Comparison of ENCODE assay signal across 23 cellular contexts in the genomic region with DNA sequence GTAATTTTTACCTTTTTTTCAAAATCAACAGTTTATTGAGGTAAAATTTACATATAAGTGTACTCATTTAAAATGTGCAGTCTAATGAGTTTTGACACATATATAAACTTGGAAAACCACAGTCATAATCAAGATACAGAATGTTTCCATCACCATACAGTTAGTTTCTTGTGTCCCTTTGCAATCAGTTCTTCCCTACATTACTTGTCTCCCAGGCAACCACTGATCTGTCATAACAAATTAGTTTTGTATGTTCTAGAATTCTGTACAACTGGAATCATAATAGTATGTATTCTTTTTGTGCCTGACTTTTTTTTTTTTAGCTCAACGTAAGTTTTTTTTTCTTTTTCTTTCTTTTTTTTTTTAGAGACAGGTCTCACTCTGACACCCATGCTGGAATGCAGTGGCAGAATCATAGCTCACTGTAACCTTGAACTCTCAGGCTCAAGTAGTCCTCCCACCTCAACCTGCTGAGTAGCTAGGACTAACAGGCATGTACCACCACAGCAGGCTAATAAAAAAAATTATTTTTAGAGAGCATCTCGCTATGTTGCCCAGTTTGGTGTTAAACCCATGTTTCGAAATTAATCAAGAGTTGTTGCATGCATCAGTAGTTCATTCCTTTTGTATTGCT. TPM values are rescaled to one million over a fixed set of nuclear protein-coding genes. Genes with fewer than 3 reads are reported as not detected.
DNase-seq lines count a peak whose midpoint lies in the region; ATAC-seq and TF ChIP-seq lines count a peak whose summit lies in the region.
"Had no signal": no experiment of that assay in that cellular context is flagged by ENCODE, and none has a peak within 500 bp of the region (broad histone marks: within the 10 kb centered on the region; RNA-seq: fewer than 3 reads in every experiment).

No MANE protein-coding gene starts in this region.

- H3K27ac Mint-ChIP-seq in activated CD4-positive, alpha-beta T cell treated with anti-CD3 and anti-CD28 coated beads, Interleukin-2, amount 10 ng/mL, durations not matched to agents 24 days and 14 days = peak overlapping the region; percentile 13
- peak overlapping the region; percentile 55 for H3K27ac Mint-ChIP-seq in T-helper 17 cell
- H3K27ac Mint-ChIP-seq in stimulated activated naive CD8-positive, alpha-beta T cell treated with anti-CD3 and anti-CD28 coated beads, Interleukin-15, Interleukin-2, amounts not matched to agents 100 ng/mL and 50 ng/mL, for 24 hours = no peak overlapping the region

- no peak for TF ChIP-seq POLR2A in esophagus muscularis mucosa (IDR thresholded peaks at IDR 0.05; ENCODE audit: low read depth)

- H3K9me3 ChIP-seq in T-helper 17 cell (ENCODE audit: control insufficient read depth, low read length, poor library complexity, severe bottlenecking) (no peaks in the 10 kb centered on the region), esophagus muscularis mucosa (no peaks in the 10 kb centered on the region)
- H3K9me3 ChIP-seq: upper lobe of right lung had no signal

- H3K27ac ChIP-seq in esophagus muscularis mucosa (replicated peaks in 1 of 4) = no peak overlapping the region
- H3K27ac ChIP-seq: cardiac muscle cell, upper lobe of right lung, WERI-Rb-1 had no signal

- 73% methylated on average over 3 of the region's 3 CpGs for WGBS in esophagus muscularis mucosa

- ATAC-seq in T-helper 17 cell (no peak), GM19397 (IDR thresholded peaks at IDR 0.05; ENCODE audit: unreplicated experiment) (no peak)
- ATAC-seq: naive thymus-derived CD8-positive, alpha-beta T cell; upper lobe of right lung had no signal

- no peak for TF ChIP-seq CTCF in esophagus muscularis mucosa (IDR thresholded peaks at IDR 0.05)

- H3K36me3 Mint-ChIP-seq in activated CD4-positive, alpha-beta T cell treated with anti-CD3 and anti-CD28 coated beads, Interleukin-2, amount 10 ng/mL, durations not matched to agents 24 days and 14 days (ENCODE audit: low read depth) = peaks cover 20% of the 10 kb centered on the region
- no peaks in the 10 kb centered on the region for H3K36me3 Mint-ChIP-seq in T-helper 17 cell (ENCODE audit: low read depth)
- peaks cover 29% of the 10 kb centered on the region for H3K36me3 Mint-ChIP-seq in stimulated activated naive CD8-positive, alpha-beta T cell treated with anti-CD3 and anti-CD28 coated beads, Interleukin-15, Interleukin-2, amounts not matched to agents 100 ng/mL and 50 ng/mL, for 24 hours (ENCODE audit: low read depth)

- peaks cover 7 to 30% (median 20%) of the 10 kb centered on the region in 4 donors for H3K4me1 ChIP-seq in esophagus muscularis mucosa
- H3K4me1 ChIP-seq: upper lobe of right lung had no signal

- DNase-seq in activated CD4-positive, alpha-beta T cell treated with anti-CD3 and anti-CD28 coated beads, Interleukin-2, amount 10 ng/mL, durations not matched to agents 24 days and 14 days = no peak
- DNase-seq in activated CD4-positive, alpha-beta T cell treated with anti-CD3 and anti-CD28 coated beads, Interleukin-2, amount 50 U/mL, for 1 hour = no peak
- DNase-seq in T-helper 17 cell = no peak
- peak; percentile 74 for DNase-seq in fibroblast of peridontal ligament (ENCODE audit: extremely low read depth)
- DNase-seq in CD1c-positive myeloid dendritic cell (ENCODE audit: extremely low spot score) = no peak
- no peak for DNase-seq in esophagus muscularis mucosa (ENCODE audit: extremely low spot score)
- DNase-seq: C1 segment of cervical spinal cord; GDM1; H9; kidney; naive thymus-derived CD8-positive, alpha-beta T cell; NCI-H1436 treated with DMSO at 0.1 percent for 48 hours; NCI-H2171; NCI-H526 treated with DMSO at 0.1 percent for 48 hours; posterior cingulate gyrus; SHP77; stimulated activated CD4-positive, alpha-beta T cell treated with anti-CD3 and anti-CD28 coated beads, Interleukin-1b, Interleukin-23, amount 100 ng/mL, for 48 hours; upper lobe of right lung; WERI-Rb-1 had no signal

- no peak overlapping the region for H3K4me3 ChIP-seq in esophagus muscularis mucosa
- H3K4me3 ChIP-seq: cardiac muscle cell, upper lobe of right lung had no signal

- H3K27me3 ChIP-seq in esophagus muscularis mucosa = no peaks in the 10 kb centered on the region
- H3K27me3 ChIP-seq: cardiac muscle cell, upper lobe of right lung had no signal

- intact Hi-C loops in activated CD4-positive, alpha-beta T cell treated with anti-CD3 and anti-CD28 coated beads, Interleukin-2, amount 10 ng/mL, durations not matched to agents 24 days and 14 days (cut with micrococcal nuclease) = loop anchor here (1.0 kb wide), 1 partner anchor 27 kb away; a partner anchor contains a TSS
- intact Hi-C loops in esophagus muscularis mucosa (cut with DNase I) = no loop called here

- H3K4me3 Mint-ChIP-seq in activated CD4-positive, alpha-beta T cell treated with anti-CD3 and anti-CD28 coated beads, Interleukin-2, amount 10 ng/mL, durations not matched to agents 24 days and 14 days = no peak overlapping the region
- no peak overlapping the region for H3K4me3 Mint-ChIP-seq in T-helper 17 cell
- H3K4me3 Mint-ChIP-seq in stimulated activated naive CD8-positive, alpha-beta T cell treated with anti-CD3 and anti-CD28 coated beads, Interleukin-15, Interleukin-2, amounts not matched to agents 100 ng/mL and 50 ng/mL, for 24 hours = peak overlapping the region; percentile 17
- H3K4me3 Mint-ChIP-seq: H9 had no signal

- H3K36me3 ChIP-seq in esophagus muscularis mucosa = no peaks in the 10 kb centered on the region
- H3K36me3 ChIP-seq: cardiac muscle cell, upper lobe of right lung had no signal

- no peak for TF ChIP-seq EP300 in esophagus muscularis mucosa (IDR thresholded peaks at IDR 0.05)

- H3K27me3 Mint-ChIP-seq in activated CD4-positive, alpha-beta T cell treated with anti-CD3 and anti-CD28 coated beads, Interleukin-2, amount 10 ng/mL, durations not matched to agents 24 days and 14 days = no peaks in the 10 kb centered on the region
- H3K27me3 Mint-ChIP-seq in T-helper 17 cell = no peaks in the 10 kb centered on the region
- H3K27me3 Mint-ChIP-seq in stimulated activated naive CD8-positive, alpha-beta T cell treated with anti-CD3 and anti-CD28 coated beads, Interleukin-15, Interleukin-2, amounts not matched to agents 100 ng/mL and 50 ng/mL, for 24 hours = no peaks in the 10 kb centered on the region
- H3K27me3 Mint-ChIP-seq: naive thymus-derived CD8-positive, alpha-beta T cell had no signal

- H3K4me1 Mint-ChIP-seq in activated CD4-positive, alpha-beta T cell treated with anti-CD3 and anti-CD28 coated beads, Interleukin-2, amount 10 ng/mL, durations not matched to agents 24 days and 14 days = peaks cover 24% of the 10 kb centered on the region
- H3K4me1 Mint-ChIP-seq in T-helper 17 cell = peaks cover 8% of the 10 kb centered on the region
- peaks cover 30% of the 10 kb centered on the region for H3K4me1 Mint-ChIP-seq in stimulated activated naive CD8-positive, alpha-beta T cell treated with anti-CD3 and anti-CD28 coated beads, Interleukin-15, Interleukin-2, amounts not matched to agents 100 ng/mL and 50 ng/mL, for 24 hours (ENCODE audit: low read depth)

- H3K9me3 Mint-ChIP-seq in activated CD4-positive, alpha-beta T cell treated with anti-CD3 and anti-CD28 coated beads, Interleukin-2, amount 10 ng/mL, durations not matched to agents 24 days and 14 days = peaks cover 7% of the 10 kb centered on the region
- H3K9me3 Mint-ChIP-seq in stimulated activated naive CD8-positive, alpha-beta T cell treated with anti-CD3 and anti-CD28 coated beads, Interleukin-15, Interleukin-2, amounts not matched to agents 100 ng/mL and 50 ng/mL, for 24 hours = peaks cover 4% of the 10 kb centered on the region

RNA-seq across cellular contexts. Expression of a gene that starts 26.9 kb away (rescaled TPM):
- 13.0 and 14.6 TPM in 2 replicates for total RNA-seq in activated CD4-positive, alpha-beta T cell treated with anti-CD3 and anti-CD28 coated beads, Interleukin-2, amount 10 ng/mL, durations not matched to agents 24 days and 14 days
- total RNA-seq in T-helper 17 cell = 10 to 100 TPM in 1 of 2 donors, 1 to 10 TPM in 1; 6.1 to 14.3 TPM
- 10 to 100 TPM; 26.3 to 36.1 (median 30.6) TPM for total RNA-seq in esophagus muscularis mucosa

RNA-seq across cellular contexts. Expression of a gene that starts 27.1 kb away (rescaled TPM):
- 0.28 and 0.31 TPM in 2 replicates for total RNA-seq in activated CD4-positive, alpha-beta T cell treated with anti-CD3 and anti-CD28 coated beads, Interleukin-2, amount 10 ng/mL, durations not matched to agents 24 days and 14 days
- total RNA-seq in T-helper 17 cell = under 1 TPM; 0.13 to 0.40 TPM
- under 1 TPM; 0.17 to 0.52 (median 0.37) TPM for total RNA-seq in esophagus muscularis mucosa
- total RNA-seq: lung microvascular endothelial cell, upper lobe of right lung had no signal
